8 cellular contexts compared by ENCODE assay signal in the genomic region with DNA sequence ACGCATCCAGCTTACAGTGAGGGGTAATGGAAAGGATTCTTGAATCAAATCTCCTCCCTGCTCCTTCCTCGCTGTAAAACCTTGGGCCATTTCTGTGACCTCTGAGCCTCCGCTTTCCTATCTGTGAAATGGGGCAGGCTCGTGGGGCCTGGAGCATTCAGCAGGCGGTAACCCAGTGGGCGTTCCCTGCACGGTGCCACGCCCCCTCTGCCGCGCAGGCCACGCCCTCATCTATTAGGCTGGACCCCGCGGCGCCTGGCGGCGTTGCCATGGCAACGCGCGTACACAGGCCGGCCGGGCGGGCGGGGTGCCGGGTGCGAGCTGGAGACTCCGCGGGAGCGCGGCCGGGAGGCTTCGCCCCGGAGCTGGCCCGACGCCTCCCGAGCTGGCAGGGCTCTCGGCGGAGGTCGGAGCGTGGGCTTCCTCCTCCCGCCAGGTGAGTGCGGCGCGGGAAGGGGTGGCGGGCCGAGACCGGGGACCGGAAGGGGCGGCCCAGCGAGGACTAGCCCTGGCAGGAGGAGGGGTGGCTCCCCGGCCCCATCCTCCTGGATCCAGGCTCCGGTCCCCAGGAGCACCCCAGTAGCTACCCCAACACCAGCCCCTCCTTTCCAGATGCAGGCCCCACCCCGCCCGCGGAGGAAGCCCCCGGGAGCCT. TPM values are rescaled to one million over a fixed set of nuclear protein-coding genes. Genes with fewer than 3 reads are reported as not detected.
A peak's percentile ranks its signal among the peaks of the same experiment; 100 is the strongest.
DNase-seq lines count a peak whose midpoint lies in the region; ATAC-seq, FAIRE-seq and TF ChIP-seq lines count a peak whose summit lies in the region.

A gene (plus strand): TSS at position 264 of the 655 bp plus-strand sequence. CDS start 4,562 bp downstream, outside the sequence.

- FAIRE-seq in GM12891 (lab: Jason Lieb, UNC), result peak; percentile 77

- H3K4me3 ChIP-seq in choroid plexus epithelial cell (ENCODE audit: low read depth, low read length), result peak within 1 kb of the TSS; percentile 54

- TF ChIP-seq CTCF in choroid plexus epithelial cell (conservative IDR thresholded peaks at IDR 0.05; ENCODE audit: low read depth, low read length), result no peak

- no peak for TF ChIP-seq POLR2A in GM12891 (IDR thresholded peaks at IDR 0.05; ENCODE audit: low read depth, low read length)

- ATAC-seq in activated CD4-positive, CD25-positive, alpha-beta regulatory T cell treated with anti-CD3 and anti-CD28 coated beads, Interleukin-2, amount 50 U/mL, for 24 hours, result peak; percentile 28 to 29
- ATAC-seq in GM18870 (IDR thresholded peaks at IDR 0.05; ENCODE audit: unreplicated experiment) (no peak), GM18868 (IDR thresholded peaks at IDR 0.05; ENCODE audit: unreplicated experiment) (no peak)

- DNase-seq in GM12891 (ENCODE audit: insufficient read length, low spot score), result peak; percentile 47
- peak; percentile 74 for DNase-seq in NCI-H1105 (lab: John Stamatoyannopoulos, UW)
- peak; percentile 69 for DNase-seq in choroid plexus epithelial cell (ENCODE audit: low read depth)
- DNase-seq in left kidney (ENCODE audit: low read depth, low spot score), result peak; percentile 93
- peak; percentile 35 to 40 for DNase-seq in stimulated activated CD4-positive, alpha-beta T cell treated with anti-CD3 and anti-CD28 coated beads, Interleukin-2, amount 100 ng/mL, for 48 hours

TF ChIP-seq in GM12891, 5 proteins besides CTCF, POLR2A, EP300 and RAD21:
- TF ChIP-seq POLR2AphosphoS5 (IDR thresholded peaks at IDR 0.05; ENCODE audit: low read depth, low read length) (no peak), PAX5 (IDR thresholded peaks at IDR 0.05; ENCODE audit: insufficient read depth, low read length, severe bottlenecking) (no peak)
TF ChIP-seq in GM12891: peak in this region for 0.

RNA-seq across cellular contexts. Expression of the gene that starts here (rescaled TPM):
- 0.15 TPM for polyA plus RNA-seq in GM12891 (2012; ENCODE audit: low read depth, missing spikeins)

Comparison
In these comparisons a context has a peak if more than half of its experiments do, and no peak if none do; other contexts are left out.
1. DNase-seq: peak in every context shown above with its lines; median percentile 93 in left kidney; 74 in NCI-H1105; 69 in choroid plexus epithelial cell; 47 in GM12891; 38 in stimulated activated CD4-positive, alpha-beta T cell treated with anti-CD3 and anti-CD28 coated beads, Interleukin-2, amount 100 ng/mL, for 48 hours.
2. ATAC-seq: peak in activated CD4-positive, CD25-positive, alpha-beta regulatory T cell treated with anti-CD3 and anti-CD28 coated beads, Interleukin-2, amount 50 U/mL, for 24 hours (2 of 2); none in GM18870 (single experiment) and GM18868 (single experiment).